Comparison of ENCODE assay signal across 8 cellular contexts in genomic region chr1:121395718-121396201, GRCh38.
DNase-seq lines count a peak whose midpoint lies in the region; ATAC-seq and TF ChIP-seq lines count a peak whose summit lies in the region.
"Not testable (repeated sequence)": the region's sequence is repeated elsewhere in the genome, so short reads cannot be mapped to it uniquely, and the experiment has no call there.

No MANE protein-coding gene starts in this region.

- H3K9me3 Mint-ChIP-seq in activated naive CD4-positive, alpha-beta T cell treated with anti-CD3 and anti-CD28 coated beads, Interleukin-2, amount 50 U/mL, for 24 hours: not testable (repeated sequence)
- H3K9me3 Mint-ChIP-seq in effector memory CD8-positive, alpha-beta T cell: peaks cover 7 to 10% of the 10 kb centered on the region in 2 donors

- H3K27me3 Mint-ChIP-seq in activated naive CD4-positive, alpha-beta T cell treated with anti-CD3 and anti-CD28 coated beads, Interleukin-2, amount 50 U/mL, for 24 hours: not testable (repeated sequence)
- peaks cover 12 to 15% of the 10 kb centered on the region in 2 donors for H3K27me3 Mint-ChIP-seq in effector memory CD8-positive, alpha-beta T cell

- TF ChIP-seq POLR2A in transverse colon (IDR thresholded peaks at IDR 0.05): not testable (repeated sequence)

- H2AFZ ChIP-seq in osteoblast (ENCODE audit: low read length): not testable (repeated sequence)

- H3K9me3 ChIP-seq in iPS-18a (ENCODE audit: control insufficient read depth, low read depth, low read length); osteoblast (ENCODE audit: low read depth, low read length); transverse colon: not testable (repeated sequence)

- not testable (repeated sequence) for TF ChIP-seq CTCF in osteoblast (IDR thresholded peaks at IDR 0.05; ENCODE audit: extremely low read depth, low read depth, low read length); transverse colon (IDR thresholded peaks at IDR 0.05)

- H3K4me1 ChIP-seq in iPS-18a (ENCODE audit: control insufficient read depth, low read depth, low read length); osteoblast (ENCODE audit: insufficient read depth, low read length); transverse colon: not testable (repeated sequence)

- DNase-seq in DMS79 treated with DMSO at 0.1 percent for 48 hours (lab: John Stamatoyannopoulos, UW) (peak; percentile 19), NCI-H1105 (lab: John Stamatoyannopoulos, UW) (peak; percentile 13), T-helper 22 cell (ENCODE audit: low read depth) (peak; percentile 2)
- DNase-seq in effector memory CD8-positive, alpha-beta T cell: peak in 2 of 3 experiments; percentile 1 to 2
- DNase-seq in osteoblast (ENCODE audit: insufficient read length, low spot score, missing footprints); transverse colon: not testable (repeated sequence)

- H3K79me2 ChIP-seq in osteoblast (ENCODE audit: insufficient read depth, low read length): not testable (repeated sequence)

- peak overlapping the region; percentile 74 for H3K4me3 Mint-ChIP-seq in activated naive CD4-positive, alpha-beta T cell treated with anti-CD3 and anti-CD28 coated beads, Interleukin-2, amount 50 U/mL, for 24 hours
- H3K4me3 Mint-ChIP-seq in effector memory CD8-positive, alpha-beta T cell: peak overlapping the region; percentile 92 to 97

- H4K20me1 ChIP-seq in osteoblast (ENCODE audit: insufficient read depth, low read length): not testable (repeated sequence)

- TF ChIP-seq EP300 in transverse colon (IDR thresholded peaks at IDR 0.05; ENCODE audit: low read depth): not testable (repeated sequence)

- peaks cover 12% of the 10 kb centered on the region for H3K4me1 Mint-ChIP-seq in activated naive CD4-positive, alpha-beta T cell treated with anti-CD3 and anti-CD28 coated beads, Interleukin-2, amount 50 U/mL, for 24 hours
- peaks cover 11 to 14% of the 10 kb centered on the region in 2 donors for H3K4me1 Mint-ChIP-seq in effector memory CD8-positive, alpha-beta T cell (ENCODE audit: low read depth in 2 of 2)

- H3K9ac ChIP-seq in iPS-18a (ENCODE audit: low read length): not testable (repeated sequence)

- in situ Hi-C loops in transverse colon (cut with MboI; ENCODE audit: low pct_ligation_motif_present in 1 of 4, low pct_unique_long_range_greater_than_20kb in 1 of 4, low sequenced_read_pairs in 3 of 4): not testable (repeated sequence)

- H3K36me3 ChIP-seq in iPS-18a (ENCODE audit: control insufficient read depth, low read depth, low read length); osteoblast (ENCODE audit: insufficient read depth, low read length); transverse colon: not testable (repeated sequence)

- peak overlapping the region; percentile 17 for H3K4me3 ChIP-seq in iPS-18a (ENCODE audit: low read length)
- peak overlapping the region; percentile 68 for H3K4me3 ChIP-seq in osteoblast (ENCODE audit: insufficient read depth, low read length)
- peak overlapping the region; percentile 23 to 70 (median 48) for H3K4me3 ChIP-seq in transverse colon

- not testable (repeated sequence) for H3K27ac ChIP-seq in iPS-18a (ENCODE audit: low read length); osteoblast (ENCODE audit: low read depth, low read length)
- H3K27ac ChIP-seq in transverse colon: peak overlapping the region in 1 of 4 donors; percentile 64

- H3K36me3 Mint-ChIP-seq in activated naive CD4-positive, alpha-beta T cell treated with anti-CD3 and anti-CD28 coated beads, Interleukin-2, amount 50 U/mL, for 24 hours: peaks cover 13% of the 10 kb centered on the region
- peaks cover 12% of the 10 kb centered on the region for H3K36me3 Mint-ChIP-seq in effector memory CD8-positive, alpha-beta T cell (ENCODE audit: insufficient read depth)

- H3K27ac Mint-ChIP-seq in activated naive CD4-positive, alpha-beta T cell treated with anti-CD3 and anti-CD28 coated beads, Interleukin-2, amount 50 U/mL, for 24 hours: not testable (repeated sequence)
- peak overlapping the region in 1 of 2 donors; percentile 69 for H3K27ac Mint-ChIP-seq in effector memory CD8-positive, alpha-beta T cell

- WGBS in transverse colon (ENCODE audit: low coverage in 1 of 2), 2 donors: 4 to 10% methylated on average over 6 to 23 of the region's 38 CpGs

- H3K27me3 ChIP-seq in iPS-18a (ENCODE audit: control insufficient read depth, insufficient read depth, low read length) (peaks cover 12% of the 10 kb centered on the region), transverse colon (peaks cover 15% of the 10 kb centered on the region)
- H3K27me3 ChIP-seq in osteoblast (ENCODE audit: insufficient read depth, low read length): not testable (repeated sequence)

- peak; percentile 14 for ATAC-seq in effector memory CD8-positive, alpha-beta T cell (replicated peaks)

- not testable (repeated sequence) for H3K4me2 ChIP-seq in osteoblast (ENCODE audit: insufficient read depth, low read length)

- intact Hi-C loops in transverse colon (cut with DNase I; ENCODE audit: low total_unique reads): not testable (repeated sequence)

Comparison
In these comparisons a context has a peak if more than half of its experiments do, and no peak if none do; other contexts are left out.
1. H3K4me3 ChIP-seq: peak in every context shown above with its lines; median percentile 68 in osteoblast; 48 in transverse colon; 17 in iPS-18a.